ENCODE assay signal across 9 cellular contexts in the genomic region with DNA sequence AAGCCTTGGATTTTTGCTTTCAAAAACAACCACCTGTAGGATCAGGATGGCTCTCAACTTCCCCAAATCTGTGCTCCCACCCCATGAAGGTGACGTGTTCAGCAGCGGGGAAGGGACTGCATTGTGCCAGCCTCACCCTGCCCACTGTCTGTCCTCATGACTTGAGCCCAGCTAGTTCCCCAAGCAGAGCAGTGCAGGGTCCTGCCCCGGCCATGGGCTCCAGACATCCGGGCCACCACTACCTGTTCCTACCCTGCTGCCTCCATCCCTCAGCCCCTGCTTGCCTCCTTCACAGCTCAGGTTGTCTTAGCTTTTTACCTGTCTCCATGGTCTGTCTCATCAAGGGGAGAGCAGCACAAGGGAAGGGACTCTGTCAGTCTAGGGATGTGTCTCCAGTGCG. TPM values are rescaled to one million over a fixed set of nuclear protein-coding genes. Genes with fewer than 3 reads are reported as not detected.
"Had no signal": no experiment of that assay in that cellular context is flagged by ENCODE, and none has a peak within 500 bp of the region (broad histone marks: within the 10 kb centered on the region; RNA-seq: fewer than 3 reads in every experiment).

No MANE protein-coding gene starts in this region.

- H3K9me3 ChIP-seq: HAP-1 had no signal

- H3K27ac Mint-ChIP-seq: HFFc6, IgD-negative memory B cell had no signal

- H3K4me3 ChIP-seq: GM23248, HAP-1 had no signal

- H3K36me3 ChIP-seq: HAP-1 had no signal

- H3K4me1 ChIP-seq: HAP-1 had no signal

- H3K4me1 Mint-ChIP-seq: IgD-negative memory B cell had no signal

- H3K4me3 Mint-ChIP-seq: HFFc6 had no signal

- DNase-seq: GM23248, GOT3, H7, HFFc6 had no signal

- H3K9me3 Mint-ChIP-seq: HFFc6, IgD-negative memory B cell had no signal

- ATAC-seq: HCT116, HepG2 had no signal

- H3K27ac ChIP-seq: GM23248, HL-60 had no signal

RNA-seq across cellular contexts. Expression of gene MAP9, which starts 11.4 kb away (rescaled TPM):
- total RNA-seq: HepG2 had no signal
